Comparison of ENCODE assay signal across 1 cellular context in genomic region chr17:60729854-60730253, GRCh38.
TF ChIP-seq lines count a peak whose summit lies in the region.

No MANE protein-coding gene starts in this region.

TF ChIP-seq in HepG2, 621 proteins besides CTCF, POLR2A, EP300 and RAD21 (continued from another document and continues in another):
- no peak for TF ChIP-seq ZBED4 (CRISPR knock-in tag; IDR thresholded peaks at IDR 0.05; ENCODE audit: borderline replicate concordance)
- TF ChIP-seq ZNF331 (CRISPR knock-in tag; IDR thresholded peaks at IDR 0.05), result peak; percentile 61; the same call in 1 of the 2 replicates
- peak; percentile 92 for TF ChIP-seq CEBPG (CRISPR knock-in tag; IDR thresholded peaks at IDR 0.05)
- TF ChIP-seq THAP9 (CRISPR knock-in tag; IDR thresholded peaks at IDR 0.05; ENCODE audit: borderline replicate concordance), result no peak
- 0 out of 2 replicates have a peak, but pooled peaks have one; percentile 57 for TF ChIP-seq BRCA1 (CRISPR knock-in tag; IDR thresholded peaks at IDR 0.05)
- peak; percentile 77 for TF ChIP-seq BHLHE40 (IDR thresholded peaks at IDR 0.05; ENCODE audit: low read length)
- peak; percentile 72; the same call in 1 of the 2 replicates for TF ChIP-seq DNMT3B (CRISPR knock-in tag; conservative IDR thresholded peaks at IDR 0.05)
- no peak; the same call in 1 of the 2 replicates for TF ChIP-seq ZNF772 (CRISPR knock-in tag; IDR thresholded peaks at IDR 0.05)
- 0 out of 2 replicates have a peak, but pooled peaks have one; percentile 17 for TF ChIP-seq CREB1 (IDR thresholded peaks at IDR 0.05)
- TF ChIP-seq CREB1 (CRISPR knock-in tag; IDR thresholded peaks at IDR 0.05), result peak; percentile 58
- TF ChIP-seq MAZ (IDR thresholded peaks at IDR 0.05; ENCODE audit: borderline replicate concordance, low read depth, low read length), result no peak
- no peak for TF ChIP-seq MAZ (CRISPR knock-in tag; IDR thresholded peaks at IDR 0.05; ENCODE audit: low read depth)
- TF ChIP-seq ZBTB20 (CRISPR knock-in tag; IDR thresholded peaks at IDR 0.05; ENCODE audit: borderline replicate concordance, low read depth), result 0 out of 2 replicates have a peak, but pooled peaks have one; percentile 67
- no peak for TF ChIP-seq MAFK (conservative IDR thresholded peaks at IDR 0.05 in 1 of 2, IDR thresholded peaks at IDR 0.05 in 1 of 2; ENCODE audit: low read length in 2 of 2)
- no peak for TF ChIP-seq MYNN (CRISPR knock-in tag; IDR thresholded peaks at IDR 0.05; ENCODE audit: low read depth)
- peak; percentile 42; the same call in 1 of the 2 replicates for TF ChIP-seq IRF2 (CRISPR knock-in tag; IDR thresholded peaks at IDR 0.05)
- no peak for TF ChIP-seq E2F5 (CRISPR knock-in tag; conservative IDR thresholded peaks at IDR 0.05)
- no peak for TF ChIP-seq BCLAF1 (IDR thresholded peaks at IDR 0.05)
- TF ChIP-seq SNRNP70 (IDR thresholded peaks at IDR 0.05; ENCODE audit: low read depth, low read length), result no peak
- no peak for TF ChIP-seq HOXD1 (CRISPR knock-in tag; IDR thresholded peaks at IDR 0.05)
- 0 out of 2 replicates have a peak, but pooled peaks have one; percentile 13 for TF ChIP-seq MLX (CRISPR knock-in tag; IDR thresholded peaks at IDR 0.05)
- TF ChIP-seq TGIF2 (CRISPR knock-in tag; IDR thresholded peaks at IDR 0.05), result peak; percentile 38; the same call in 1 of the 2 replicates
- no peak for TF ChIP-seq PBX2 (CRISPR knock-in tag; IDR thresholded peaks at IDR 0.05)
- TF ChIP-seq RBM39 (IDR thresholded peaks at IDR 0.05; ENCODE audit: low read depth, low read length, poor library complexity, severe bottlenecking), result no peak
- TF ChIP-seq FIP1L1 (IDR thresholded peaks at IDR 0.05; ENCODE audit: borderline replicate concordance, insufficient read depth, low read depth, low read length), result no peak
- TF ChIP-seq SUZ12 (IDR thresholded peaks at IDR 0.05; ENCODE audit: low read depth, low read length), result no peak
- TF ChIP-seq SAP130 (CRISPR knock-in tag; IDR thresholded peaks at IDR 0.05; ENCODE audit: low read depth), result peak; percentile 57
- peak; percentile 25; the same call in 1 of the 2 replicates for TF ChIP-seq ZKSCAN8 (CRISPR knock-in tag; IDR thresholded peaks at IDR 0.05; ENCODE audit: borderline replicate concordance)
- peak; percentile 22; the same call in 1 of the 2 replicates for TF ChIP-seq FOXO1 (CRISPR knock-in tag; IDR thresholded peaks at IDR 0.05)
- TF ChIP-seq FOXC1 (CRISPR knock-in tag; IDR thresholded peaks at IDR 0.05; ENCODE audit: borderline replicate concordance), result no peak
- TF ChIP-seq CSRNP1 (CRISPR knock-in tag; IDR thresholded peaks at IDR 0.05), result no peak
- no peak for TF ChIP-seq TOPORS (CRISPR knock-in tag; IDR thresholded peaks at IDR 0.05)
- no peak for TF ChIP-seq RBAK (CRISPR knock-in tag; IDR thresholded peaks at IDR 0.05)
- no peak for TF ChIP-seq POLR2AphosphoS2 (IDR thresholded peaks at IDR 0.05; ENCODE audit: low read depth, low read length)
- TF ChIP-seq ZNF83 (CRISPR knock-in tag; IDR thresholded peaks at IDR 0.05; ENCODE audit: borderline replicate concordance), result no peak
- TF ChIP-seq TEF (CRISPR knock-in tag; IDR thresholded peaks at IDR 0.05), result peak; percentile 98
- TF ChIP-seq HOMEZ (CRISPR knock-in tag; IDR thresholded peaks at IDR 0.05; ENCODE audit: low read depth), result peak; percentile 83
- no peak for TF ChIP-seq ZNF121 (CRISPR knock-in tag; IDR thresholded peaks at IDR 0.05)
- no peak for TF ChIP-seq HNRNPUL1 (IDR thresholded peaks at IDR 0.05; ENCODE audit: low read depth, low read length)
- TF ChIP-seq ZNF317 (CRISPR knock-in tag; IDR thresholded peaks at IDR 0.05), result no peak
- peak; percentile 59; the same call in 1 of the 2 replicates for TF ChIP-seq ZNF800 (CRISPR knock-in tag; IDR thresholded peaks at IDR 0.05)
- TF ChIP-seq ZBTB25 (CRISPR knock-in tag; IDR thresholded peaks at IDR 0.05), result no peak; the same call in 1 of the 2 replicates
